ENCODE assay signal across 11 cellular contexts in genomic region chr15:40252141-40252437, GRCh38. TPM values are rescaled to one million over a fixed set of nuclear protein-coding genes. Genes with fewer than 3 reads are reported as not detected.
DNase-seq lines count a peak whose midpoint lies in the region; ATAC-seq and TF ChIP-seq lines count a peak whose summit lies in the region.
"Had no signal": no experiment of that assay in that cellular context is flagged by ENCODE, and none has a peak within 500 bp of the region (broad histone marks: within the 10 kb centered on the region; RNA-seq: fewer than 3 reads in every experiment).

No MANE protein-coding gene starts in this region.

- H3K9ac ChIP-seq in HUES6 (ENCODE audit: low read length) = no peak overlapping the region
- H3K9ac ChIP-seq in subcutaneous abdominal adipose tissue (ENCODE audit: low read length in 5 of 5) = peak overlapping the region in 1 of 5 donors; percentile 60

- TF ChIP-seq CTCF in dorsolateral prefrontal cortex (IDR thresholded peaks at IDR 0.05 in 54 of 56, conservative IDR thresholded peaks at IDR 0.05 in 2 of 56; ENCODE audit: low read depth in 1 of 56, partially characterized antibody in 56 of 56) = no peak

- no peak overlapping the region for H3K27ac ChIP-seq in HUES6 (ENCODE audit: low read depth, low read length)
- peak overlapping the region in 23 of 59 donors; percentile 3 to 75 (median 34) for H3K27ac ChIP-seq in dorsolateral prefrontal cortex
- no peak overlapping the region for H3K27ac ChIP-seq in subcutaneous abdominal adipose tissue (ENCODE audit: low read depth, low read length)

- ATAC-seq in left lobe of liver = peak; percentile 17
- ATAC-seq in GM19035 (IDR thresholded peaks at IDR 0.05; ENCODE audit: unreplicated experiment) = no peak

- H3K9me3 ChIP-seq in HUES6 (ENCODE audit: control insufficient read depth, insufficient read depth, low read depth, low read length) = no peaks in the 10 kb centered on the region
- H3K9me3 ChIP-seq in subcutaneous abdominal adipose tissue (ENCODE audit: control insufficient read depth in 5 of 5, low read length in 5 of 5) = no peaks in the 10 kb centered on the region

- DNase-seq in dorsolateral prefrontal cortex (peak in 1 of 10 donors; percentile 45), left lobe of liver (ENCODE audit: low spot score) (no peak), T-helper 9 cell (no peak), NCI-H1930 (lab: John Stamatoyannopoulos, UW) (no peak)
- DNase-seq: activated CD8-positive, alpha-beta memory T cell treated with anti-CD3 and anti-CD28 coated beads, Interleukin-2, amount 50 U/mL, for 48 hours; KG1; NCI-H524 had no signal

- H3K27me3 ChIP-seq in HUES6 (ENCODE audit: control insufficient read depth, insufficient read depth, low read length) (peaks cover 57% of the 10 kb centered on the region), dorsolateral prefrontal cortex (peaks cover 0 to 34% (median 2%) of the 10 kb centered on the region in 45 donors), subcutaneous abdominal adipose tissue (ENCODE audit: control insufficient read depth in 5 of 5, insufficient read depth in 4 of 5, low read length in 5 of 5) (peaks cover 0 to 26% (median 14%) of the 10 kb centered on the region in 5 donors)

- H3K36me3 ChIP-seq in HUES6 (ENCODE audit: control insufficient read depth, insufficient read depth, low read length) = no peaks in the 10 kb centered on the region
- H3K36me3 ChIP-seq in subcutaneous abdominal adipose tissue (ENCODE audit: control insufficient read depth in 5 of 5, insufficient read depth in 5 of 5, low read length in 5 of 5) = no peaks in the 10 kb centered on the region

- intact Hi-C loops in dorsolateral prefrontal cortex (cut with DNase I) = no loop called here

- H3K4me1 ChIP-seq in HUES6 (ENCODE audit: control insufficient read depth, insufficient read depth, low read length) (peaks cover 12% of the 10 kb centered on the region), subcutaneous abdominal adipose tissue (ENCODE audit: control insufficient read depth in 5 of 5, insufficient read depth in 5 of 5, low read length in 5 of 5) (peaks cover 4 to 26% (median 23%) of the 10 kb centered on the region in 5 donors)

- peak overlapping the region; percentile 62 for H3K4me3 ChIP-seq in HUES6 (ENCODE audit: low read depth, low read length)
- H3K4me3 ChIP-seq in dorsolateral prefrontal cortex = peak overlapping the region; percentile 34 to 72 (median 55)
- peak overlapping the region in 3 of 5 donors; percentile 65 to 75 (median 72) for H3K4me3 ChIP-seq in subcutaneous abdominal adipose tissue (ENCODE audit: low read depth in 1 of 5, low read length in 5 of 5)

RNA-seq across cellular contexts. Expression of gene PAK6, which starts 13.2 kb away (rescaled TPM):
- total RNA-seq in dorsolateral prefrontal cortex (10 to 100 TPM in 119 of 120 experiments, 1 to 10 TPM in 1; 8.3 to 67.8 (median 34.1) TPM), left lobe of liver (not detected)

RNA-seq across cellular contexts. Expression of gene ANKRD63, which starts 30.8 kb away (rescaled TPM):
- total RNA-seq in dorsolateral prefrontal cortex = 1 to 10 TPM in 106 of 120 experiments, under 1 TPM in 11, not detected in 3; 0.48 to 4.9 (median 2.0) TPM
- total RNA-seq in left lobe of liver = not detected
- total RNA-seq: sciatic nerve had no signal

RNA-seq across cellular contexts. Expression of gene PLCB2, which starts 55.6 kb away (rescaled TPM):
- total RNA-seq in dorsolateral prefrontal cortex (10 to 100 TPM; 10.2 to 52.4 (median 21.2) TPM), left lobe of liver (8.7 TPM)
